8 cellular contexts compared by ENCODE assay signal in the genomic region with DNA sequence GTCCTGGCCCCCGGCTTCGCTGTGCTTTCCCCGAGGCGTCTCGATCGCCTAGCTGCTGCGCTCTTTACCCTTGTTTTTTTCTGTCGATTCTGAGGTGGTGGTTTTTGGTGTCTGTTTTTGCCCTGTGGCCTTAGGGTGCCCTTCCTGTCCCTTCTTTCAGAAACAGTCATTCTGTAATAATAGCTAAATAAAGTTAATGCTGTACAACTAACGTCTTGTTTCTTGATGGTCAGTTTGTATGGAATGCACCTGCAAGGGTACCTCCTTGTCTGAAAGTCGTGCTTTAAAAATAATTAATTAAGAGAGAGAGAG. TPM values are rescaled to one million over a fixed set of nuclear protein-coding genes. Genes with fewer than 3 reads are reported as not detected.
DNase-seq lines count a peak whose midpoint lies in the region; FAIRE-seq and TF ChIP-seq lines count a peak whose summit lies in the region.

No MANE protein-coding gene starts in this region.

- peak overlapping the region; percentile 91 for H3K9ac ChIP-seq in keratinocyte (ENCODE audit: control insufficient read depth, extremely low read depth, insufficient read depth, low read length)

- no peaks in the 10 kb centered on the region for H3K9me3 Mint-ChIP-seq in activated CD4-positive, alpha-beta memory T cell treated with anti-CD3 and anti-CD28 coated beads, Interleukin-2, amount 10 ng/mL, durations not matched to agents 7 days and 5 days

- TF ChIP-seq POLR2A in transverse colon (IDR thresholded peaks at IDR 0.05), result no peak

- no peak for DNase-seq in BE2C
- DNase-seq in H7, result no peak
- DNase-seq in activated CD4-positive, alpha-beta memory T cell treated with anti-CD3 and anti-CD28 coated beads, Interleukin-2, amount 10 ng/mL, durations not matched to agents 7 days and 5 days, result no peak
- no peak for DNase-seq in keratinocyte (ENCODE audit: low read depth, low spot score)
- DNase-seq in transverse colon, result no peak
- no peak for DNase-seq in NCI-H748 treated with DMSO at 0.1 percent for 48 hours (lab: John Stamatoyannopoulos, UW)
- DNase-seq in HCEC 1CT, result no peak
- no peak for DNase-seq in stimulated activated CD4-positive, alpha-beta T cell treated with anti-CD3 and anti-CD28 coated beads, Interleukin-12 subunit alpha, Interleukin-12 subunit beta, amount 100 ng/mL, for 4 hours

- H3K4me3 ChIP-seq in BE2C (ENCODE audit: low read depth, low read length) (peak overlapping the region; percentile 81), H7 (ENCODE audit: insufficient read depth, low read depth, low read length) (peak overlapping the region; percentile 92), keratinocyte (ENCODE audit: control insufficient read depth in 2 of 3, extremely low read depth in 1 of 3, insufficient read depth in 2 of 3, low read depth in 1 of 3, low read length in 3 of 3) (peak overlapping the region; percentile 74 to 99 (median 84)), transverse colon (peak overlapping the region; percentile 81 to 99 (median 93))

- H3K4me1 ChIP-seq in BE2C (no peaks in the 10 kb centered on the region), keratinocyte (ENCODE audit: control insufficient read depth, extremely low read depth, insufficient read depth, low read length) (peaks cover 13% of the 10 kb centered on the region), transverse colon (peaks cover 0 to 32% (median 16%) of the 10 kb centered on the region in 4 donors)

- H3K79me2 ChIP-seq in keratinocyte (ENCODE audit: control insufficient read depth, insufficient read depth, low read length), result peaks cover 50% of the 10 kb centered on the region

- H3K4me2 ChIP-seq in keratinocyte (ENCODE audit: control insufficient read depth, extremely low read depth, insufficient read depth, low read depth, low read length), result peak overlapping the region; percentile 98

- 0 to 1% methylated on average over 8 to 10 of the region's 10 CpGs for WGBS in transverse colon (ENCODE audit: low coverage in 1 of 2), 2 donors

- CTCF ChIA-PET in activated CD4-positive, alpha-beta memory T cell treated with anti-CD3 and anti-CD28 coated beads, Interleukin-2, amount 10 ng/mL, durations not matched to agents 7 days and 5 days (lab: Charles Lee), result interaction anchor here (1.2 to 1.3 kb wide), 2 partner anchors 9 to 12 kb away, joined by 3 read pairs; no protein-coding TSS in a partner anchor

- H3K27ac ChIP-seq in keratinocyte (ENCODE audit: control insufficient read depth, insufficient read depth, low read length) (peak overlapping the region; percentile 82), transverse colon (peak overlapping the region; percentile 90 to 98 (median 94))

- no peaks in the 10 kb centered on the region for H3K9me3 ChIP-seq in BE2C
- H3K9me3 ChIP-seq in keratinocyte (ENCODE audit: control insufficient read depth, low read depth, low read length), result no peaks in the 10 kb centered on the region
- no peaks in the 10 kb centered on the region for H3K9me3 ChIP-seq in transverse colon

- no peaks in the 10 kb centered on the region for H3K27me3 ChIP-seq in BE2C
- H3K27me3 ChIP-seq in H7 (ENCODE audit: control insufficient read depth, insufficient read depth, low read length), result no peaks in the 10 kb centered on the region
- no peaks in the 10 kb centered on the region for H3K27me3 ChIP-seq in keratinocyte (ENCODE audit: control insufficient read depth, extremely low read depth, insufficient read depth, low read length)
- H3K27me3 ChIP-seq in transverse colon, result no peaks in the 10 kb centered on the region

- H3K27me3 Mint-ChIP-seq in activated CD4-positive, alpha-beta memory T cell treated with anti-CD3 and anti-CD28 coated beads, Interleukin-2, amount 10 ng/mL, durations not matched to agents 7 days and 5 days, result peaks cover 5% of the 10 kb centered on the region

- intact Hi-C loops in transverse colon (cut with DNase I; ENCODE audit: low total_unique reads), result no loop called here

- TF ChIP-seq CTCF in BE2C (IDR thresholded peaks at IDR 0.05; ENCODE audit: low read depth, low read length) (no peak), keratinocyte (optimal IDR thresholded peaks at IDR 0.05 in 1 of 3, IDR thresholded peaks at IDR 0.05 in 1 of 3, conservative IDR thresholded peaks at IDR 0.05 in 1 of 3; ENCODE audit: extremely low read depth in 1 of 3, insufficient read depth in 2 of 3, low read length in 3 of 3) (no peak), transverse colon (IDR thresholded peaks at IDR 0.05) (no peak)

- dilution Hi-C loops in keratinocyte (cut with MboI; ENCODE audit: extremely low pct_ligation_motif_present, low sequenced_read_pairs), result no loop called here

- H3K36me3 Mint-ChIP-seq in activated CD4-positive, alpha-beta memory T cell treated with anti-CD3 and anti-CD28 coated beads, Interleukin-2, amount 10 ng/mL, durations not matched to agents 7 days and 5 days (ENCODE audit: low read depth), result peaks cover 24% of the 10 kb centered on the region

- H4K20me1 ChIP-seq in keratinocyte (ENCODE audit: control insufficient read depth, extremely low read depth, insufficient read depth, low read length), result no peaks in the 10 kb centered on the region

- H3K4me3 Mint-ChIP-seq in activated CD4-positive, alpha-beta memory T cell treated with anti-CD3 and anti-CD28 coated beads, Interleukin-2, amount 10 ng/mL, durations not matched to agents 7 days and 5 days, result peak overlapping the region; percentile 98

- in situ Hi-C loops in transverse colon (cut with MboI; ENCODE audit: low pct_ligation_motif_present in 1 of 4, low pct_unique_long_range_greater_than_20kb in 1 of 4, low sequenced_read_pairs in 3 of 4), result loop anchor here in 1 of 4 donors (25.0 kb wide), 1 partner anchor 109 kb away; no protein-coding TSS in a partner anchor

- H3K36me3 ChIP-seq in BE2C, result peaks cover 8% of the 10 kb centered on the region
- no peaks in the 10 kb centered on the region; the same call in 1 of the 2 replicates for H3K36me3 ChIP-seq in H7 (replicated peaks; ENCODE audit: control insufficient read depth, insufficient read depth, low read length)
- H3K36me3 ChIP-seq in keratinocyte (ENCODE audit: control insufficient read depth in 2 of 2, extremely low read depth in 1 of 2, insufficient read depth in 2 of 2, low read length in 2 of 2), result peaks cover 0 to 11% of the 10 kb centered on the region in 2 experiments
- H3K36me3 ChIP-seq in transverse colon, result peaks cover 0 to 7% (median under 1%) of the 10 kb centered on the region in 4 donors

- H3K9me1 ChIP-seq in keratinocyte (ENCODE audit: control insufficient read depth, extremely low read depth, insufficient read depth, low read length), result no peaks in the 10 kb centered on the region

- H2AFZ ChIP-seq in keratinocyte (ENCODE audit: control insufficient read depth, low read length), result peak overlapping the region; percentile 95

- peaks cover 33% of the 10 kb centered on the region for H3K4me1 Mint-ChIP-seq in activated CD4-positive, alpha-beta memory T cell treated with anti-CD3 and anti-CD28 coated beads, Interleukin-2, amount 10 ng/mL, durations not matched to agents 7 days and 5 days

- TF ChIP-seq EP300 in transverse colon (IDR thresholded peaks at IDR 0.05; ENCODE audit: low read depth), result no peak

- H3K27ac Mint-ChIP-seq in activated CD4-positive, alpha-beta memory T cell treated with anti-CD3 and anti-CD28 coated beads, Interleukin-2, amount 10 ng/mL, durations not matched to agents 7 days and 5 days, result peak overlapping the region; percentile 94

- FAIRE-seq in keratinocyte (lab: Jason Lieb, UNC), result no peak

- POLR2A ChIA-PET in activated CD4-positive, alpha-beta memory T cell treated with anti-CD3 and anti-CD28 coated beads, Interleukin-2, amount 10 ng/mL, durations not matched to agents 7 days and 5 days (lab: Charles Lee), result interaction anchor here (1.0 to 2.7 kb wide), 6 partner anchors 9 to 666 kb away, joined by 4 to 32 read pairs (median 5); a partner anchor contains a TSS

RNA-seq across cellular contexts. Expression of a gene that starts 0.7 kb away (rescaled TPM):
- polyA plus RNA-seq in BE2C (2012; ENCODE audit: insufficient read depth, insufficient read length, low read depth), result 31.2 TPM
- 41.0 and 52.2 TPM in 2 replicates for total RNA-seq in H7 (2014; rRNA removed; shearing (Covaris generic))
- total RNA-seq in activated CD4-positive, alpha-beta memory T cell treated with anti-CD3 and anti-CD28 coated beads, Interleukin-2, amount 10 ng/mL, durations not matched to agents 7 days and 5 days, result 10 to 100 TPM; 74.5 to 76.2 TPM
- 22.7 to 36.7 TPM (median 23.9 TPM) in 3 replicates for polyA plus RNA-seq in keratinocyte
- polyA plus RNA-seq in keratinocyte (2011; ENCODE audit: low read depth), result 94.6 TPM
- polyA plus RNA-seq in keratinocyte (2011; cell fraction: cytosol; rRNA removed), result 21.7 and 26.1 TPM in 2 replicates
- 46.7 and 62.5 TPM in 2 replicates for polyA plus RNA-seq in keratinocyte (2011; cell fraction: nucleus; rRNA removed)
- 40.5 and 45.2 TPM in 2 replicates for polyA plus RNA-seq in keratinocyte (2012; ENCODE audit: low replicate concordance)
- polyA minus RNA-seq in keratinocyte, result 20.2 to 32.1 TPM (median 26.2 TPM) in 3 replicates
- 16.7 TPM for polyA minus RNA-seq in keratinocyte (2011; cell fraction: cytosol; rRNA and poly(A)+ RNA removed)
- 27.8 and 38.7 TPM in 2 replicates for polyA minus RNA-seq in keratinocyte (2011; cell fraction: nucleus; rRNA and poly(A)+ RNA removed)
- 10 to 100 TPM; 20.6 to 97.5 (median 43.9) TPM for total RNA-seq in transverse colon

RNA-seq across cellular contexts. Expression of a gene that starts 12.3 kb away (rescaled TPM):
- polyA plus RNA-seq in BE2C (2012; ENCODE audit: insufficient read depth, insufficient read length, low read depth), result 38.5 TPM
- total RNA-seq in H7 (2014; rRNA removed; shearing (Covaris generic)), result 13.5 and 16.9 TPM in 2 replicates
- 10 to 100 TPM; 12.6 to 14.6 TPM for total RNA-seq in activated CD4-positive, alpha-beta memory T cell treated with anti-CD3 and anti-CD28 coated beads, Interleukin-2, amount 10 ng/mL, durations not matched to agents 7 days and 5 days
- polyA plus RNA-seq in keratinocyte, result 13.9 to 16.7 TPM (median 16.1 TPM) in 3 replicates
- polyA plus RNA-seq in keratinocyte (2011; ENCODE audit: low read depth), result 10.7 TPM
- polyA plus RNA-seq in keratinocyte (2011; cell fraction: cytosol; rRNA removed), result 11.8 and 12.1 TPM in 2 replicates
- 17.7 and 20.0 TPM in 2 replicates for polyA plus RNA-seq in keratinocyte (2011; cell fraction: nucleus; rRNA removed)
- 7.8 and 14.4 TPM in 2 replicates for polyA plus RNA-seq in keratinocyte (2012; ENCODE audit: low replicate concordance)
- 41.1 to 43.4 TPM (median 42.5 TPM) in 3 replicates for polyA minus RNA-seq in keratinocyte
- 13.0 TPM for polyA minus RNA-seq in keratinocyte (2011; cell fraction: cytosol; rRNA and poly(A)+ RNA removed)
- polyA minus RNA-seq in keratinocyte (2011; cell fraction: nucleus; rRNA and poly(A)+ RNA removed), result 30.4 and 43.8 TPM in 2 replicates
- 10 to 100 TPM; 12.7 to 23.7 (median 18.3) TPM for total RNA-seq in transverse colon
